Comparison of ENCODE assay signal across 18 cellular contexts in genomic region chr2:108074945-108075344, GRCh38.
DNase-seq lines count a peak whose midpoint lies in the region; ATAC-seq, FAIRE-seq and TF ChIP-seq lines count a peak whose summit lies in the region.
"Had no signal": no experiment of that assay in that cellular context is flagged by ENCODE, and none has a peak within 500 bp of the region (broad histone marks: within the 10 kb centered on the region; RNA-seq: fewer than 3 reads in every experiment).

No MANE protein-coding gene starts in this region.

- POLR2A ChIA-PET in H1 (lab: Charles Lee; ENCODE audit: partially characterized antibody) = no interaction called here

- H2BK12ac ChIP-seq in H1 (ENCODE audit: low read depth, low read length) = 0 out of 2 replicates have a peak overlapping the region, but pooled peaks have one; percentile 34

- no peaks in the 10 kb centered on the region for H3K23me2 ChIP-seq in H1 (ENCODE audit: low read depth, low read length)

- H4K20me1 ChIP-seq in GM23338 (replicated peaks; ENCODE audit: insufficient read depth) (no peaks in the 10 kb centered on the region), H1 (replicated peaks in 1 of 2; ENCODE audit: control insufficient read depth in 1 of 2, insufficient read depth in 2 of 2, low read length in 2 of 2) (no peaks in the 10 kb centered on the region)

- WGBS in H1 (ENCODE audit: extremely low coverage in 1 of 2, insufficient coverage in 1 of 2, insufficient read length in 1 of 2, insufficient replicate concordance in 2 of 2, low coverage in 1 of 2, low lambda C conversion rate in 2 of 2, missing lambda C conversion rate in 1 of 2), 2 experiments = 81% methylated on average over 5 of the region's 5 CpGs; no CpG with 5 or more reads in 1 of the 2 experiments
- no CpG with 5 or more reads among the region's 5 CpGs for WGBS in mesendoderm (ENCODE audit: extremely low coverage, insufficient coverage, low lambda C conversion rate)

- no peak overlapping the region for H4K91ac ChIP-seq in H1 (replicated peaks; ENCODE audit: insufficient read length, low read length)

- no peak overlapping the region for H3K27ac Mint-ChIP-seq in GM23338
- H3K27ac Mint-ChIP-seq in HFFc6 = no peak overlapping the region
- H3K27ac Mint-ChIP-seq in immature natural killer cell = no peak overlapping the region
- H3K27ac Mint-ChIP-seq: CD14-positive monocyte had no signal

- H3K23ac ChIP-seq in H1 (ENCODE audit: insufficient read length) (no peak overlapping the region), mesendoderm (ENCODE audit: low read length) (no peak overlapping the region)

- H3K9me3 Mint-ChIP-seq in GM23338 (no peaks in the 10 kb centered on the region; the same call in 2 of the 3 replicates), HFFc6 (peaks cover 6% of the 10 kb centered on the region), immature natural killer cell (peaks cover 0 to 6% (median 3%) of the 10 kb centered on the region in 6 donors)

- TF ChIP-seq RAD21 in H1 (IDR thresholded peaks at IDR 0.05 in 1 of 2, conservative IDR thresholded peaks at IDR 0.05 in 1 of 2; ENCODE audit: low read depth in 2 of 2, low read length in 2 of 2) = no peak

- H4K8ac ChIP-seq in H1 (ENCODE audit: extremely low read depth, insufficient read depth, low read length) (no peak overlapping the region), mesendoderm (ENCODE audit: low read depth, low read length) (no peak overlapping the region)

- no peaks in the 10 kb centered on the region for H3K9me3 ChIP-seq in H1 (ENCODE audit: insufficient read depth in 2 of 2, low read depth in 1 of 2, low read length in 1 of 2)

- no peaks in the 10 kb centered on the region for H3K79me2 ChIP-seq in GM23338 (replicated peaks; ENCODE audit: insufficient read depth)
- H3K79me2 ChIP-seq in H1 (ENCODE audit: control insufficient read depth in 1 of 2, insufficient read depth in 2 of 2, low read length in 2 of 2) = no peaks in the 10 kb centered on the region
- no peaks in the 10 kb centered on the region for H3K79me2 ChIP-seq in mesendoderm (ENCODE audit: control insufficient read depth, insufficient read depth, low read length)

- FAIRE-seq in H1 (lab: Jason Lieb, UNC) = peak; percentile 65
- FAIRE-seq: H54 had no signal

- no peak for TF ChIP-seq CTCF in GM23338 (conservative IDR thresholded peaks at IDR 0.05; ENCODE audit: low read depth in 2 of 2)
- no peak for TF ChIP-seq CTCF in H1 (IDR thresholded peaks at IDR 0.05; ENCODE audit: control extremely low read depth in 1 of 3, insufficient read depth in 1 of 3, low read depth in 1 of 3, low read length in 3 of 3)
- TF ChIP-seq CTCF in HFFc6 (IDR thresholded peaks at IDR 0.05) = no peak

- CTCF ChIA-PET in H1 (lab: Charles Lee; ENCODE audit: partially characterized antibody) = interaction anchor here (0.7 to 2.0 kb wide), 5 partner anchors 10 to 138 kb away, joined by 3 to 6 read pairs (median 6); no protein-coding TSS in a partner anchor

- H3F3A ChIP-seq in GM23338 (replicated peaks; ENCODE audit: low read depth) = no peaks in the 10 kb centered on the region

- no peak for TF ChIP-seq EP300 in H1 (IDR thresholded peaks at IDR 0.05; ENCODE audit: borderline replicate concordance in 1 of 2, low read depth in 2 of 2, low read length in 2 of 2)

- H2AK5ac ChIP-seq in H1 (ENCODE audit: low read depth, low read length) (no peak overlapping the region), mesendoderm (ENCODE audit: low read length) (no peak overlapping the region)

- H3K18ac ChIP-seq in H1 (ENCODE audit: extremely low read depth, low read length) (no peak overlapping the region), mesendoderm (ENCODE audit: low read length) (no peak overlapping the region)

- H3K4me3 ChIP-seq in GM23338 (no peak overlapping the region), H1 (ENCODE audit: extremely low read depth in 1 of 4, insufficient read depth in 2 of 4, low read depth in 3 of 4, low read length in 4 of 4) (no peak overlapping the region), mesendoderm (ENCODE audit: low read length) (no peak overlapping the region)

- H2BK120ac ChIP-seq in H1 (replicated peaks; ENCODE audit: low read depth, low read length) = no peak overlapping the region
- H2BK120ac ChIP-seq in mesendoderm (ENCODE audit: low read depth, low read length) = no peak overlapping the region

- H3K79me1 ChIP-seq in H1 (ENCODE audit: low read depth, low read length) = no peaks in the 10 kb centered on the region
- no peaks in the 10 kb centered on the region for H3K79me1 ChIP-seq in mesendoderm (ENCODE audit: low read length)

- H3K14ac ChIP-seq in H1 (ENCODE audit: insufficient read length) = no peak overlapping the region

- H3K27me3 Mint-ChIP-seq in GM23338 (ENCODE audit: insufficient read depth, low read depth, poor library complexity) (peaks cover 9% of the 10 kb centered on the region), HFFc6 (ENCODE audit: insufficient read depth) (no peaks in the 10 kb centered on the region), immature natural killer cell (ENCODE audit: low read depth in 3 of 3) (peaks cover 0 to 3% (median 2%) of the 10 kb centered on the region in 3 donors)

- H3K4me1 Mint-ChIP-seq in GM23338 = peaks cover 16% of the 10 kb centered on the region
- no peaks in the 10 kb centered on the region for H3K4me1 Mint-ChIP-seq in HFFc6 (ENCODE audit: low read depth)
- H3K4me1 Mint-ChIP-seq in immature natural killer cell = no peaks in the 10 kb centered on the region
- H3K4me1 Mint-ChIP-seq: CD14-positive monocyte had no signal

- DNase-seq in GM23338 (ENCODE audit: low spot score) (peak; percentile 44), NCI-H2171 treated with DMSO at 0.1 percent for 48 hours (lab: John Stamatoyannopoulos, UW) (peak; percentile 55), H1 (ENCODE audit: low read depth in 1 of 2, low spot score in 2 of 2) (no peak), mesendoderm (peak; percentile 68), HFFc6 (no peak), immature natural killer cell (no peak), NCI-H510A treated with DMSO at 0.1 percent for 48 hours (lab: John Stamatoyannopoulos, UW) (no peak)
- DNase-seq: AML-193; DMS153; NCI-H1930; NCI-H69; NK-92 treated with Interleukin-12 subunit alpha and Interleukin-12 subunit beta, amount 100 ng/mL, for 24 hours; OCI-M1; RPMI8226; SIG-M5 had no signal

- H3K36me3 Mint-ChIP-seq in GM23338 (ENCODE audit: low read depth) (no peaks in the 10 kb centered on the region), HFFc6 (ENCODE audit: low read depth) (no peaks in the 10 kb centered on the region), immature natural killer cell (no peaks in the 10 kb centered on the region)
- H3K36me3 Mint-ChIP-seq: CD14-positive monocyte had no signal

- H3K27me3 ChIP-seq in GM23338 (ENCODE audit: insufficient read depth) = no peaks in the 10 kb centered on the region
- no peaks in the 10 kb centered on the region for H3K27me3 ChIP-seq in H1 (replicated peaks in 1 of 4; ENCODE audit: control insufficient read depth in 3 of 4, extremely low read depth in 1 of 4, insufficient read depth in 3 of 4, low read length in 3 of 4)
- no peaks in the 10 kb centered on the region for H3K27me3 ChIP-seq in mesendoderm (ENCODE audit: insufficient read depth, low read length, poor library complexity)

- 0 out of 2 replicates have a peak, but pooled peaks cover 3% of the 10 kb centered on the region for H3K9me2 ChIP-seq in GM23338 (ENCODE audit: insufficient read depth)

- H3K9ac ChIP-seq in H1 (replicated peaks in 1 of 4; ENCODE audit: extremely low read depth in 1 of 4, low read depth in 3 of 4, low read length in 3 of 4) = no peak overlapping the region
- H3K9ac ChIP-seq in mesendoderm (ENCODE audit: low read length) = no peak overlapping the region

- peak; percentile 88 for ATAC-seq in GM23338
- ATAC-seq in HG03571 (IDR thresholded peaks at IDR 0.05; ENCODE audit: unreplicated experiment) = no peak

- no peak overlapping the region for H2BK15ac ChIP-seq in H1 (ENCODE audit: low read length)
- no peak overlapping the region for H2BK15ac ChIP-seq in mesendoderm (replicated peaks; ENCODE audit: low read depth)

- H3K27ac ChIP-seq in GM23338 (ENCODE audit: low read depth) (no peak overlapping the region), H1 (ENCODE audit: low read depth, low read length) (no peak overlapping the region), mesendoderm (ENCODE audit: low read depth, low read length) (no peak overlapping the region)

- H2BK5ac ChIP-seq in H1 (ENCODE audit: low read depth, low read length) (no peak overlapping the region), mesendoderm (ENCODE audit: low read length) (no peak overlapping the region)

- H3K4me1 ChIP-seq in GM23338 (ENCODE audit: insufficient read depth) = peaks cover 6% of the 10 kb centered on the region; the same call in 1 of the 2 replicates
- peaks cover 0 to 5% (median 2%) of the 10 kb centered on the region in 4 experiments; a peak in 4 of 7 replicates for H3K4me1 ChIP-seq in H1 (replicated peaks in 1 of 4; ENCODE audit: control insufficient read depth in 3 of 4, insufficient read depth in 4 of 4, low read length in 3 of 4)
- H3K4me1 ChIP-seq in mesendoderm (ENCODE audit: control insufficient read depth, low read depth, low read length) = no peaks in the 10 kb centered on the region

- no peak overlapping the region for H3K4me2 ChIP-seq in GM23338
- H3K4me2 ChIP-seq in H1 (ENCODE audit: insufficient read depth in 1 of 2, low read depth in 2 of 2, low read length in 2 of 2) = no peak overlapping the region
- H3K4me2 ChIP-seq in mesendoderm (ENCODE audit: low read length) = no peak overlapping the region

- no peak overlapping the region for H2BK20ac ChIP-seq in H1 (ENCODE audit: low read length)

- no peak overlapping the region for H3K4me3 Mint-ChIP-seq in GM23338
- H3K4me3 Mint-ChIP-seq in HFFc6 = no peak overlapping the region
- no peak overlapping the region for H3K4me3 Mint-ChIP-seq in immature natural killer cell
- H3K4me3 Mint-ChIP-seq: CD14-positive monocyte had no signal

- no peak overlapping the region for H2AFZ ChIP-seq in GM23338
- H2AFZ ChIP-seq in H1 (ENCODE audit: low read length) = no peak overlapping the region

- no peak for TF ChIP-seq POLR2A in H1 (IDR thresholded peaks at IDR 0.05; ENCODE audit: control extremely low read depth in 1 of 2, low read depth in 2 of 2, low read length in 2 of 2)

- H4K5ac ChIP-seq in H1 (ENCODE audit: insufficient read length, low read depth, low read length) = no peak overlapping the region
- no peak overlapping the region for H4K5ac ChIP-seq in mesendoderm (ENCODE audit: low read length)

- no peak overlapping the region for H3K4ac ChIP-seq in H1 (replicated peaks; ENCODE audit: insufficient read length, low read depth, low read length)
- no peak overlapping the region for H3K4ac ChIP-seq in mesendoderm (ENCODE audit: low read depth, low read length)

- H3K36me3 ChIP-seq in GM23338 (ENCODE audit: insufficient read depth) (no peaks in the 10 kb centered on the region), H1 (ENCODE audit: control insufficient read depth in 2 of 4, insufficient read depth in 4 of 4, low read length in 3 of 4) (no peaks in the 10 kb centered on the region), mesendoderm (ENCODE audit: control insufficient read depth, insufficient read depth, low read length) (no peaks in the 10 kb centered on the region)

- H3K56ac ChIP-seq in H1 (replicated peaks; ENCODE audit: insufficient read length, low read depth, low read length) = no peak overlapping the region
- H3K56ac ChIP-seq in mesendoderm (ENCODE audit: low read length) = no peak overlapping the region

TF ChIP-seq in H1, 55 proteins besides CTCF, POLR2A, EP300 and RAD21 (continues in another document):
- no peak for TF ChIP-seq YY1 (IDR thresholded peaks at IDR 0.05; ENCODE audit: low read depth, low read length)

Comparison
In these comparisons a context has a peak if more than half of its experiments do, and no peak if none do; other contexts are left out.
1. DNase-seq: peak in GM23338 (single experiment), NCI-H2171 treated with DMSO at 0.1 percent for 48 hours (single experiment) and mesendoderm (single experiment); none in H1 (0 of 2), HFFc6 (single experiment), immature natural killer cell (0 of 3) and NCI-H510A treated with DMSO at 0.1 percent for 48 hours (single experiment).